ENCODE assay signal across 16 cellular contexts in the genomic region with DNA sequence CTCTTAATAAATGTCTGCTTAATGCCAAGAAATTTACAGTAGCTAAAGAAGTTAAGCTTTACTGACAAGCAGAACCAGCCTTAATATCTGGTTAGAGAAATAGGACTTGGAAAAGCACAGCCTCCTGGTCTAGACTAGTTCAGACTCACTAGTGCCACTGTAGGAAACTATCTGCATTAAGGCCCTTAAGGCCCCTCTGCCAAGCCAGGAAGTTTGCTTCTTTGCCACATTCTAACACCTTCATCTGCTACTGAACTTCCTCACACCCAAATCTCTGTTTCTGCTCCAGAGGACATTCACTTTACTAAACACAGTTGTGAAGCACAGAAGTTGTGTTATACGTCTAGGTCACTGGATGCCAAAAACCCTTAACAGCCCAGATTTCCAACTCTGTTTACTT.
DNase-seq lines count a peak whose midpoint lies in the region; ATAC-seq, FAIRE-seq and TF ChIP-seq lines count a peak whose summit lies in the region.
"Had no signal": no experiment of that assay in that cellular context is flagged by ENCODE, and none has a peak within 500 bp of the region (broad histone marks: within the 10 kb centered on the region; RNA-seq: fewer than 3 reads in every experiment).

No MANE protein-coding gene starts in this region.

- peak overlapping the region; percentile 26 for H3K27ac Mint-ChIP-seq in central memory CD8-positive, alpha-beta T cell (ENCODE audit: low read depth)
- peak overlapping the region in 5 of 6 donors; percentile 17 to 61 (median 35) for H3K27ac Mint-ChIP-seq in immature natural killer cell
- H3K27ac Mint-ChIP-seq: CD4-positive, CD25-positive, alpha-beta regulatory T cell had no signal

- CTCF ChIA-PET in A549 (lab: Yijun Ruan, JAX), result no interaction called here

- no peak for TF ChIP-seq RAD21 in A549 (conservative IDR thresholded peaks at IDR 0.05 in 1 of 2, IDR thresholded peaks at IDR 0.05 in 1 of 2)

- peaks cover 15% of the 10 kb centered on the region for H3K4me1 ChIP-seq in A549
- H3K4me1 ChIP-seq: BLaER1 treated with 17β-estradiol and CSF1 and Interleukin-3, amounts not matched to agents 10 nM and 100 nM; HAP-1 had no signal

- FAIRE-seq in A549 (lab: Jason Lieb, UNC) (no peak), GM18507 (lab: Jason Lieb, UNC) (peak; percentile 35)
- FAIRE-seq: GM12878, H1 had no signal

- no peak overlapping the region for H3K4me3 Mint-ChIP-seq in central memory CD8-positive, alpha-beta T cell
- H3K4me3 Mint-ChIP-seq in immature natural killer cell, result no peak overlapping the region
- H3K4me3 Mint-ChIP-seq: CD4-positive, CD25-positive, alpha-beta regulatory T cell had no signal

- peaks cover 31% of the 10 kb centered on the region for H3K4me1 Mint-ChIP-seq in central memory CD8-positive, alpha-beta T cell
- peaks cover 19 to 20% of the 10 kb centered on the region in 2 donors for H3K4me1 Mint-ChIP-seq in immature natural killer cell

- TF ChIP-seq CTCF in A549 (IDR thresholded peaks at IDR 0.05), result no peak

- 95% methylated on average over 1 of the region's 1 CpG for WGBS in A549 (ENCODE audit: missing lambda C conversion rate)

- DNase-seq in A549 (ENCODE audit: low read depth in 1 of 2, low spot score in 1 of 2) (no peak), GM18507 (ENCODE audit: extremely low spot score, insufficient read length, low read depth) (no peak), immature natural killer cell (peak in 2 of 3 donors; percentile 3 to 6), NOMO-1 treated with dmso at 0.1 percent for 144 hours (lab: John Stamatoyannopoulos, UW; ENCODE audit: unreplicated experiment) (no peak)
- DNase-seq in central memory CD8-positive, alpha-beta T cell (ENCODE audit: low spot score in 2 of 2), result no peak
- DNase-seq in stimulated activated naive CD4-positive, alpha-beta T cell (lab: John Stamatoyannopoulos, UW), result no peak
- DNase-seq: 8988T; ACHN; CD4-positive, CD25-positive, alpha-beta regulatory T cell; DMS79 had no signal

- H3K36me3 Mint-ChIP-seq in central memory CD8-positive, alpha-beta T cell (ENCODE audit: insufficient read depth), result peaks cover 2% of the 10 kb centered on the region
- peaks cover 10 to 18% (median 17%) of the 10 kb centered on the region in 3 donors for H3K36me3 Mint-ChIP-seq in immature natural killer cell

- POLR2A ChIA-PET in A549 (lab: Yijun Ruan, JAX), result no interaction called here

- no peaks in the 10 kb centered on the region for H3K9me3 ChIP-seq in A549
- H3K9me3 ChIP-seq: HAP-1 had no signal

- peak overlapping the region; percentile 79 to 86; a peak in 5 of 6 replicates for H3K27ac ChIP-seq in A549
- H3K27ac ChIP-seq: BLaER1 treated with 17β-estradiol and CSF1 and Interleukin-3, amounts not matched to agents 10 nM and 100 nM had no signal

- no peak overlapping the region; the same call in 2 of the 3 replicates for H3K4me2 ChIP-seq in A549
- H3K4me2 ChIP-seq: BLaER1 treated with 17β-estradiol and CSF1 and Interleukin-3, amounts not matched to agents 10 nM and 100 nM had no signal

- H3K27me3 Mint-ChIP-seq in central memory CD8-positive, alpha-beta T cell, result no peaks in the 10 kb centered on the region
- H3K27me3 Mint-ChIP-seq in immature natural killer cell (ENCODE audit: low read depth in 3 of 3), result peaks cover 0 to 2% (median 2%) of the 10 kb centered on the region in 3 donors
- H3K27me3 Mint-ChIP-seq: CD4-positive, CD25-positive, alpha-beta regulatory T cell had no signal

- no peak for ATAC-seq in A549
- peak; percentile 43 for ATAC-seq in central memory CD8-positive, alpha-beta T cell (replicated peaks; ENCODE audit: extremely low read depth, poor library complexity, severe bottlenecking)
- ATAC-seq in HG02852 (IDR thresholded peaks at IDR 0.05; ENCODE audit: unreplicated experiment), result no peak
- no peak for ATAC-seq in HG03565 (IDR thresholded peaks at IDR 0.05; ENCODE audit: unreplicated experiment)
- ATAC-seq: GM12878 had no signal

- no peak for TF ChIP-seq POLR2A in A549 (IDR thresholded peaks at IDR 0.05; ENCODE audit: low read length)

- TF ChIP-seq EP300 in A549 (IDR thresholded peaks at IDR 0.05), result no peak

- peaks cover 12% of the 10 kb centered on the region for H3K9me3 Mint-ChIP-seq in central memory CD8-positive, alpha-beta T cell
- H3K9me3 Mint-ChIP-seq in immature natural killer cell, result peaks cover 0 to 6% (median 5%) of the 10 kb centered on the region in 6 donors

- H3K4me3 ChIP-seq in A549, result no peak overlapping the region
- H3K4me3 ChIP-seq: BLaER1 treated with 17β-estradiol and CSF1 and Interleukin-3, amounts not matched to agents 10 nM and 100 nM; GM12878; HAP-1 had no signal

TF ChIP-seq in A549, 52 proteins besides CTCF, POLR2A, EP300 and RAD21:
- no peak for TF ChIP-seq MAFK (IDR thresholded peaks at IDR 0.05; ENCODE audit: partially characterized antibody)
- TF ChIP-seq MYC (IDR thresholded peaks at IDR 0.05; ENCODE audit: borderline replicate concordance, low read length), result no peak
- no peak for TF ChIP-seq HEYL (CRISPR knock-in tag; IDR thresholded peaks at IDR 0.05)
- TF ChIP-seq HDAC2 (IDR thresholded peaks at IDR 0.05), result no peak
- TF ChIP-seq FOSL2 (IDR thresholded peaks at IDR 0.05), result no peak
- TF ChIP-seq FOSL2 (CRISPR knock-in tag; IDR thresholded peaks at IDR 0.05), result no peak
- no peak for TF ChIP-seq ZNF302 (CRISPR knock-in tag; IDR thresholded peaks at IDR 0.05)
- TF ChIP-seq, protein P1, sequence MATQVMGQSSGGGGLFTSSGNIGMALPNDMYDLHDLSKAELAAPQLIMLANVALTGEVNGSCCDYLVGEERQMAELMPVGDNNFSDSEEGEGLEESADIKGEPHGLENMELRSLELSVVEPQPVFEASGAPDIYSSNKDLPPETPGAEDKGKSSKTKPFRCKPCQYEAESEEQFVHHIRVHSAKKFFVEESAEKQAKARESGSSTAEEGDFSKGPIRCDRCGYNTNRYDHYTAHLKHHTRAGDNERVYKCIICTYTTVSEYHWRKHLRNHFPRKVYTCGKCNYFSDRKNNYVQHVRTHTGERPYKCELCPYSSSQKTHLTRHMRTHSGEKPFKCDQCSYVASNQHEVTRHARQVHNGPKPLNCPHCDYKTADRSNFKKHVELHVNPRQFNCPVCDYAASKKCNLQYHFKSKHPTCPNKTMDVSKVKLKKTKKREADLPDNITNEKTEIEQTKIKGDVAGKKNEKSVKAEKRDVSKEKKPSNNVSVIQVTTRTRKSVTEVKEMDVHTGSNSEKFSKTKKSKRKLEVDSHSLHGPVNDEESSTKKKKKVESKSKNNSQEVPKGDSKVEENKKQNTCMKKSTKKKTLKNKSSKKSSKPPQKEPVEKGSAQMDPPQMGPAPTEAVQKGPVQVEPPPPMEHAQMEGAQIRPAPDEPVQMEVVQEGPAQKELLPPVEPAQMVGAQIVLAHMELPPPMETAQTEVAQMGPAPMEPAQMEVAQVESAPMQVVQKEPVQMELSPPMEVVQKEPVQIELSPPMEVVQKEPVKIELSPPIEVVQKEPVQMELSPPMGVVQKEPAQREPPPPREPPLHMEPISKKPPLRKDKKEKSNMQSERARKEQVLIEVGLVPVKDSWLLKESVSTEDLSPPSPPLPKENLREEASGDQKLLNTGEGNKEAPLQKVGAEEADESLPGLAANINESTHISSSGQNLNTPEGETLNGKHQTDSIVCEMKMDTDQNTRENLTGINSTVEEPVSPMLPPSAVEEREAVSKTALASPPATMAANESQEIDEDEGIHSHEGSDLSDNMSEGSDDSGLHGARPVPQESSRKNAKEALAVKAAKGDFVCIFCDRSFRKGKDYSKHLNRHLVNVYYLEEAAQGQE (IDR thresholded peaks at IDR 0.05), result no peak
- TF ChIP-seq, protein P2, sequence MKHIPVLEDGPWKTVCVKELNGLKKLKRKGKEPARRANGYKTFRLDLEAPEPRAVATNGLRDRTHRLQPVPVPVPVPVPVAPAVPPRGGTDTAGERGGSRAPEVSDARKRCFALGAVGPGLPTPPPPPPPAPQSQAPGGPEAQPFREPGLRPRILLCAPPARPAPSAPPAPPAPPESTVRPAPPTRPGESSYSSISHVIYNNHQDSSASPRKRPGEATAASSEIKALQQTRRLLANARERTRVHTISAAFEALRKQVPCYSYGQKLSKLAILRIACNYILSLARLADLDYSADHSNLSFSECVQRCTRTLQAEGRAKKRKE (CRISPR knock-in tag; IDR thresholded peaks at IDR 0.05; ENCODE audit: low read depth), result no peak
- no peak for TF ChIP-seq TP53 (CRISPR knock-in tag; IDR thresholded peaks at IDR 0.05)
- TF ChIP-seq, protein P3, sequence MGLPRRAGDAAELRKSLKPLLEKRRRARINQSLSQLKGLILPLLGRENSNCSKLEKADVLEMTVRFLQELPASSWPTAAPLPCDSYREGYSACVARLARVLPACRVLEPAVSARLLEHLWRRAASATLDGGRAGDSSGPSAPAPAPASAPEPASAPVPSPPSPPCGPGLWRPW (IDR thresholded peaks at IDR 0.05), result no peak
- TF ChIP-seq HOXA7 (CRISPR knock-in tag; IDR thresholded peaks at IDR 0.05), result no peak
- TF ChIP-seq BHLHE40 (IDR thresholded peaks at IDR 0.05; ENCODE audit: low read depth, low read length), result no peak
- no peak for TF ChIP-seq ZSCAN20 (CRISPR knock-in tag; IDR thresholded peaks at IDR 0.05)
- TF ChIP-seq, protein P4, sequence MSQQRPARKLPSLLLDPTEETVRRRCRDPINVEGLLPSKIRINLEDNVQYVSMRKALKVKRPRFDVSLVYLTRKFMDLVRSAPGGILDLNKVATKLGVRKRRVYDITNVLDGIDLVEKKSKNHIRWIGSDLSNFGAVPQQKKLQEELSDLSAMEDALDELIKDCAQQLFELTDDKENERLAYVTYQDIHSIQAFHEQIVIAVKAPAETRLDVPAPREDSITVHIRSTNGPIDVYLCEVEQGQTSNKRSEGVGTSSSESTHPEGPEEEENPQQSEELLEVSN (IDR thresholded peaks at IDR 0.05; ENCODE audit: borderline replicate concordance, low read depth), result no peak
- TF ChIP-seq ZC3H11A (IDR thresholded peaks at IDR 0.05), result no peak
- TF ChIP-seq, protein P5, sequence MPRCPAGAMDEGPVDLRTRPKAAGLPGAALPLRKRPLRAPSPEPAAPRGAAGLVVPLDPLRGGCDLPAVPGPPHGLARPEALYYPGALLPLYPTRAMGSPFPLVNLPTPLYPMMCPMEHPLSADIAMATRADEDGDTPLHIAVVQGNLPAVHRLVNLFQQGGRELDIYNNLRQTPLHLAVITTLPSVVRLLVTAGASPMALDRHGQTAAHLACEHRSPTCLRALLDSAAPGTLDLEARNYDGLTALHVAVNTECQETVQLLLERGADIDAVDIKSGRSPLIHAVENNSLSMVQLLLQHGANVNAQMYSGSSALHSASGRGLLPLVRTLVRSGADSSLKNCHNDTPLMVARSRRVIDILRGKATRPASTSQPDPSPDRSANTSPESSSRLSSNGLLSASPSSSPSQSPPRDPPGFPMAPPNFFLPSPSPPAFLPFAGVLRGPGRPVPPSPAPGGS (IDR thresholded peaks at IDR 0.05), result no peak
- no peak for TF ChIP-seq HOXB5 (CRISPR knock-in tag; IDR thresholded peaks at IDR 0.05)
- TF ChIP-seq MAZ (IDR thresholded peaks at IDR 0.05; ENCODE audit: borderline replicate concordance, low read depth, low read length), result no peak

Comparison
In these comparisons a context has a peak if more than half of its experiments do, and no peak if none do; other contexts are left out.
1. DNase-seq: peak in immature natural killer cell (2 of 3); none in A549 (0 of 2), GM18507 (single experiment), central memory CD8-positive, alpha-beta T cell (0 of 2), NOMO-1 treated with dmso at 0.1 percent for 144 hours (single experiment) and stimulated activated naive CD4-positive, alpha-beta T cell (0 of 6).